In genomic region chr3:183340222-183340621, GRCh38 we compare ENCODE assay signal across 1 cellular context.
TF ChIP-seq lines count a peak whose summit lies in the region.

No MANE protein-coding gene starts in this region.

TF ChIP-seq in WTC11, 78 proteins besides CTCF, POLR2A, EP300 and RAD21 (continued from another document):
- TF ChIP-seq ZNF512 (CRISPR knock-in tag; IDR thresholded peaks at IDR 0.05; ENCODE audit: borderline replicate concordance) (no peak), CREM (CRISPR knock-in tag; IDR thresholded peaks at IDR 0.05) (no peak), ELF4 (CRISPR knock-in tag; IDR thresholded peaks at IDR 0.05; ENCODE audit: low read depth) (no peak)
- TF ChIP-seq, protein P1, sequence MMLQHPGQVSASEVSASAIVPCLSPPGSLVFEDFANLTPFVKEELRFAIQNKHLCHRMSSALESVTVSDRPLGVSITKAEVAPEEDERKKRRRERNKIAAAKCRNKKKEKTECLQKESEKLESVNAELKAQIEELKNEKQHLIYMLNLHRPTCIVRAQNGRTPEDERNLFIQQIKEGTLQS (CRISPR knock-in tag; conservative IDR thresholded peaks at IDR 0.05) = no peak
